8 cellular contexts compared by ENCODE assay signal in the genomic region with DNA sequence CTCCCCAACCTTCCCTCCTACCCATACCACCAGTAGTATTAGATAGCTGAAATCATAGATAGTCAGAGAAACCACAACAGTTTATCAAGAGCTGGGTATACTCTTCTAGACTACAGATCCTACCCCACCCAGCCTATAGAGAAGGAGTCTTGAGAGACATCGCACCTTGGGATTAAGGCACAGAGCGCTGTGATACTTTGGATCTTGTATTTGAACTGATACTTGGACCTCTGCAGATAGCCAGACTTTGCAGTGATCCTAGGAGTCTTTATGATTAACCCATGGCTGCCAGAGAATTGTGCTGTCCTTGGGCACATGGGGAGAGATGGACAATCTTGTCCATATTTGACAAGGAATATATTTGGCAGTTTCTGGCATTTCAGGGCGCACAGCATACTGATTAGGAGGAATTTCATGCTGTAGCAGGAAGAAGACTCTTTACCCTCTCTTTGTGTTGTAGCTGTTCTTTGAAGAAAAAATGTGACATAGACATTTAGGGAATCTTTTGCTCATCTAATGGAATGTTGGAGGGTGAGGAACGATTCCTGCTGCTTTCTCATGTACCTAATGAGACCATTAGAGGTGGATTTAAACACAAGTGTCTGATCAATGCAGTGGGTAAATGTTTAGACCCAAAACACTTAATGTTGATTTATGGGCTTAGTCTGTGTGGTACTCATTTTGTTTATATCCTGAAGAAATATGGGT. TPM values are rescaled to one million over a fixed set of nuclear protein-coding genes. Genes with fewer than 3 reads are reported as not detected.
DNase-seq lines count a peak whose midpoint lies in the region; ATAC-seq and TF ChIP-seq lines count a peak whose summit lies in the region.

No MANE protein-coding gene starts in this region.

- no peak for TF ChIP-seq CTCF in AG04449 (IDR thresholded peaks at IDR 0.05; ENCODE audit: insufficient read depth, low read length, missing control alignments)
- TF ChIP-seq CTCF in breast epithelium (IDR thresholded peaks at IDR 0.05) = no peak
- TF ChIP-seq CTCF in liver (IDR thresholded peaks at IDR 0.05; ENCODE audit: low read depth, low read length, missing input control) = no peak

- peak overlapping the region; percentile 21 to 72 for H3K9ac ChIP-seq in liver (ENCODE audit: low read depth in 1 of 2, low read length in 2 of 2)

- peaks cover 6 to 7% of the 10 kb centered on the region in 2 donors for H3K4me1 ChIP-seq in breast epithelium
- peaks cover 0 to 3% (median 0%) of the 10 kb centered on the region in 4 donors for H3K4me1 ChIP-seq in liver (ENCODE audit: control insufficient read depth in 4 of 4, insufficient read depth in 4 of 4, low read length in 3 of 4)
- H3K4me1 ChIP-seq in thymus (ENCODE audit: control insufficient read depth, insufficient read depth, low read length) = peaks cover 4% of the 10 kb centered on the region

- no peak for TF ChIP-seq EP300 in Ishikawa (IDR thresholded peaks at IDR 0.05; ENCODE audit: borderline replicate concordance)

- H3K27ac ChIP-seq in breast epithelium (peak overlapping the region; percentile 87 to 96), liver (ENCODE audit: low read depth in 1 of 2, low read length in 2 of 2) (peak overlapping the region; percentile 59 to 68), thymus (ENCODE audit: low read depth) (no peak overlapping the region)

- H3K36me3 ChIP-seq in breast epithelium (no peaks in the 10 kb centered on the region), liver (ENCODE audit: control insufficient read depth in 4 of 4, insufficient read depth in 3 of 4, low read depth in 1 of 4, low read length in 3 of 4) (no peaks in the 10 kb centered on the region), thymus (ENCODE audit: control insufficient read depth, insufficient read depth) (no peaks in the 10 kb centered on the region)

- intact Hi-C loops in breast epithelium (cut with DNase I; ENCODE audit: low total_unique reads) = no loop called here

- H3K9me3 ChIP-seq in breast epithelium = no peaks in the 10 kb centered on the region
- H3K9me3 ChIP-seq in liver (ENCODE audit: control insufficient read depth in 4 of 4, low read length in 3 of 4) = no peaks in the 10 kb centered on the region
- H3K9me3 ChIP-seq in thymus (ENCODE audit: control insufficient read depth) = no peaks in the 10 kb centered on the region

- no peak for TF ChIP-seq POLR2A in breast epithelium (IDR thresholded peaks at IDR 0.05)

- ATAC-seq in GM21786 (IDR thresholded peaks at IDR 0.05; ENCODE audit: unreplicated experiment) = no peak

- H3K4me3 ChIP-seq in AG04449 (ENCODE audit: low read depth, low read length) (peak overlapping the region; percentile 60), breast epithelium (peak overlapping the region; percentile 58 to 71 (median 61)), liver (ENCODE audit: low read depth in 1 of 3, low read length in 3 of 3) (peak overlapping the region in 2 of 3 donors; percentile 23 to 49), thymus (ENCODE audit: low read length) (peak overlapping the region; percentile 46)

- CTCF ChIA-PET in AG04449 (lab: Yijun Ruan, JAX) = interaction anchor here (0.7 to 4.3 kb wide), 16 partner anchors 9 to 114 kb away, joined by 3 to 40 read pairs (median 6); no protein-coding TSS in a partner anchor

- POLR2A ChIA-PET in AG04449 (lab: Yijun Ruan, JAX) = interaction anchor here (1.0 to 1.4 kb wide), 2 partner anchors 9 to 114 kb away, joined by 3 to 9 read pairs; no protein-coding TSS in a partner anchor

- no peak for DNase-seq in AG04449 (ENCODE audit: low read depth, low spot score)
- DNase-seq in breast epithelium (ENCODE audit: low spot score in 2 of 2) = no peak
- DNase-seq in NCI-H1048 (lab: John Stamatoyannopoulos, UW) = no peak
- DNase-seq in NCI-H187 (lab: John Stamatoyannopoulos, UW) = no peak

- no peaks in the 10 kb centered on the region for H3K27me3 ChIP-seq in breast epithelium
- no peaks in the 10 kb centered on the region for H3K27me3 ChIP-seq in liver (ENCODE audit: control insufficient read depth in 4 of 4, insufficient read depth in 4 of 4, low read length in 3 of 4)
- H3K27me3 ChIP-seq in thymus (ENCODE audit: control insufficient read depth, insufficient read depth) = no peaks in the 10 kb centered on the region

- WGBS in liver = 57% methylated on average over 4 of the region's 4 CpGs
- WGBS in thymus = 75% methylated on average over 4 of the region's 4 CpGs

- TF ChIP-seq RAD21 in Ishikawa (IDR thresholded peaks at IDR 0.05; ENCODE audit: low read depth) (no peak), liver (IDR thresholded peaks at IDR 0.05) (no peak)

TF ChIP-seq in Ishikawa, 13 proteins besides CTCF, POLR2A, EP300 and RAD21:
- TF ChIP-seq CEBPB (IDR thresholded peaks at IDR 0.05) = no peak
- peak; percentile 31; the same call in 1 of the 2 replicates for TF ChIP-seq MAX (IDR thresholded peaks at IDR 0.05)
- TF ChIP-seq TEAD4 (IDR thresholded peaks at IDR 0.05) = 0 out of 2 replicates have a peak, but pooled peaks have one; percentile 2

TF ChIP-seq in liver, 16 proteins besides CTCF, POLR2A, EP300 and RAD21:
- TF ChIP-seq SP1 (IDR thresholded peaks at IDR 0.05) (no peak), TAF1 (conservative IDR thresholded peaks at IDR 0.05) (no peak), JUND (IDR thresholded peaks at IDR 0.05) (no peak), GABPA (IDR thresholded peaks at IDR 0.05 in 1 of 2, conservative IDR thresholded peaks at IDR 0.05 in 1 of 2) (no peak), ZBTB33 (IDR thresholded peaks at IDR 0.05) (no peak), HNF4A (conservative IDR thresholded peaks at IDR 0.05) (no peak), RXRA (IDR thresholded peaks at IDR 0.05) (no peak), MAX (IDR thresholded peaks at IDR 0.05) (no peak), EGR1 (IDR thresholded peaks at IDR 0.05; ENCODE audit: low read depth in 2 of 2) (no peak), NR2F2 (IDR thresholded peaks at IDR 0.05) (no peak), FOXA2 (IDR thresholded peaks at IDR 0.05) (no peak), FOXA1 (IDR thresholded peaks at IDR 0.05) (no peak)
- TF ChIP-seq, protein P1, sequence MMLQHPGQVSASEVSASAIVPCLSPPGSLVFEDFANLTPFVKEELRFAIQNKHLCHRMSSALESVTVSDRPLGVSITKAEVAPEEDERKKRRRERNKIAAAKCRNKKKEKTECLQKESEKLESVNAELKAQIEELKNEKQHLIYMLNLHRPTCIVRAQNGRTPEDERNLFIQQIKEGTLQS (IDR thresholded peaks at IDR 0.05) = no peak

RNA-seq across cellular contexts. Expression of gene RBMS2, which starts 1.0 kb away (rescaled TPM):
- total RNA-seq in breast epithelium (10 to 100 TPM; 22.9 to 27.5 (median 27.2) TPM), liver (1 to 10 TPM; 2.3 to 3.8 TPM)
- polyA plus RNA-seq in liver (1 to 10 TPM; 1.2 to 1.3 TPM), thymus (4.9 TPM)

RNA-seq across cellular contexts. Expression of gene GLS2, which starts 34.7 kb away (rescaled TPM):
- 1 to 10 TPM in 2 of 3 donors, under 1 TPM in 1; 0.16 to 5.1 (median 4.6) TPM for total RNA-seq in breast epithelium
- 10 to 100 TPM; 42.2 to 53.8 TPM for total RNA-seq in liver
- polyA plus RNA-seq in liver = 10 to 100 TPM; 28.0 to 53.7 TPM
- 2.6 TPM for polyA plus RNA-seq in thymus

RNA-seq across cellular contexts. Expression of gene SPRYD4, which starts 54.3 kb away (rescaled TPM):
- 1 to 10 TPM; 2.9 to 4.8 (median 3.6) TPM for total RNA-seq in breast epithelium
- 1 to 10 TPM; 3.8 to 7.6 TPM for total RNA-seq in liver
- polyA plus RNA-seq in liver = 10 to 100 TPM in 1 of 2 donors, 1 to 10 TPM in 1; 7.7 to 13.0 TPM
- 1.8 TPM for polyA plus RNA-seq in thymus

Comparison
In these comparisons a context has a peak if more than half of its experiments do, and no peak if none do; other contexts are left out.
1. RNA of gene RBMS2, which starts 1.0 kb away (total RNA-seq): 22.9 to 27.5 TPM in breast epithelium; 2.3 to 3.8 TPM in liver; every median in the first group is over 4 times any median in the second.
2. RNA of gene GLS2, which starts 34.7 kb away (total RNA-seq): 42.2 to 53.8 TPM in liver; 0.16 to 5.1 TPM in breast epithelium; every median in the first group is over 4 times any median in the second.
3. Peak in every context shown above with its lines, with median percentiles within 50 percentile points of each other: H3K4me3 ChIP-seq.